Comparison of ENCODE assay signal across 16 cellular contexts in genomic region chr2:143946436-143947385, GRCh38.
DNase-seq lines count a peak whose midpoint lies in the region; TF ChIP-seq lines count a peak whose summit lies in the region.
"Had no signal": no experiment of that assay in that cellular context is flagged by ENCODE, and none has a peak within 500 bp of the region (broad histone marks: within the 10 kb centered on the region; RNA-seq: fewer than 3 reads in every experiment).

No MANE protein-coding gene starts in this region.

- WGBS in spleen, 5 donors = 95 to 98% (median 97%) methylated on average over 18 of the region's 18 CpGs

- peaks cover 57% of the 10 kb centered on the region for H3K4me1 ChIP-seq in skeletal muscle satellite cell (ENCODE audit: control insufficient read depth, insufficient read depth, low read length)
- H3K4me1 ChIP-seq in ascending aorta = no peaks in the 10 kb centered on the region
- no peaks in the 10 kb centered on the region for H3K4me1 ChIP-seq in spleen
- H3K4me1 ChIP-seq: upper lobe of right lung had no signal

- peak overlapping the region; percentile 27 for H3K4me2 ChIP-seq in skeletal muscle satellite cell (ENCODE audit: low read length)

- no peak overlapping the region for H3K27ac ChIP-seq in ascending aorta
- H3K27ac ChIP-seq in spleen = no peak overlapping the region
- H3K27ac ChIP-seq: brain microvascular endothelial cell, upper lobe of right lung had no signal

- H3K9me3 ChIP-seq in skeletal muscle satellite cell (replicated peaks; ENCODE audit: low read length) (no peaks in the 10 kb centered on the region), ascending aorta (no peaks in the 10 kb centered on the region), spleen (no peaks in the 10 kb centered on the region)
- H3K9me3 ChIP-seq: mucosa of descending colon, upper lobe of right lung had no signal

- TF ChIP-seq POLR2A in spleen (IDR thresholded peaks at IDR 0.05) = no peak

- H3K36me3 ChIP-seq in skeletal muscle satellite cell (ENCODE audit: insufficient read depth, low read length) (no peaks in the 10 kb centered on the region), ascending aorta (peaks cover 0 to 15% of the 10 kb centered on the region in 2 donors), spleen (peaks cover 0 to 44% (median 9%) of the 10 kb centered on the region in 6 donors)
- H3K36me3 ChIP-seq: brain microvascular endothelial cell, upper lobe of right lung had no signal

- no peaks in the 10 kb centered on the region for H3K27me3 ChIP-seq in skeletal muscle satellite cell (ENCODE audit: control insufficient read depth, insufficient read depth, low read length)
- H3K27me3 ChIP-seq in ascending aorta = no peaks in the 10 kb centered on the region
- H3K27me3 ChIP-seq in spleen (replicated peaks in 1 of 7) = no peaks in the 10 kb centered on the region
- H3K27me3 ChIP-seq: brain microvascular endothelial cell, upper lobe of right lung had no signal

- intact Hi-C loops in ascending aorta (cut with DNase I) = no loop called here
- intact Hi-C loops in spleen (cut with DNase I; ENCODE audit: low total_unique reads) = no loop called here

- TF ChIP-seq CTCF in ascending aorta (IDR thresholded peaks at IDR 0.05) (no peak), spleen (IDR thresholded peaks at IDR 0.05 in 8 of 11, conservative IDR thresholded peaks at IDR 0.05 in 3 of 11) (no peak)

- DNase-seq in NCI-H2227 treated with DMSO at 0.1 percent for 48 hours (lab: John Stamatoyannopoulos, UW) (peak; percentile 80), NCI-H2227 (lab: John Stamatoyannopoulos, UW; ENCODE audit: unreplicated experiment) (no peak), HCEC 1CT (peak; percentile 90), RKO (ENCODE audit: low spot score) (peak; percentile 84), ascending aorta (ENCODE audit: low spot score in 2 of 2) (no peak), spleen (no peak)
- no peak for DNase-seq in stimulated activated CD4-positive, alpha-beta T cell treated with anti-CD3 and anti-CD28 coated beads, Interleukin-2, amount 100 ng/mL, for 24 hours
- DNase-seq: activated gamma-delta T cell treated with Interleukin-2 at 50 U/mL for 16 hours; brain microvascular endothelial cell; left cardiac atrium; mucosa of descending colon; NCI-H1436 treated with DMSO at 0.1 percent for 48 hours; nucleus accumbens; stimulated activated naive B cell treated with anti-CD40 and anti-IgM and Interleukin-4, amounts not matched to agents 10 μg/mL and 1 μg/mL and 100 μg/mL, for 72 hours; upper lobe of right lung had no signal

- H3K9ac ChIP-seq in skeletal muscle satellite cell (ENCODE audit: low read depth, low read length) = peak overlapping the region; percentile 7

- H3K4me3 ChIP-seq in skeletal muscle satellite cell (ENCODE audit: low read length) (peak overlapping the region; percentile 12), ascending aorta (no peak overlapping the region), spleen (no peak overlapping the region)
- H3K4me3 ChIP-seq: mucosa of descending colon, upper lobe of right lung had no signal

Comparison
In these comparisons a context has a peak if more than half of its experiments do, and no peak if none do; other contexts are left out.
1. DNase-seq: peak in NCI-H2227 treated with DMSO at 0.1 percent for 48 hours (single experiment), HCEC 1CT (single experiment) and RKO (single experiment); none in NCI-H2227 (single experiment), ascending aorta (0 of 2), stimulated activated CD4-positive, alpha-beta T cell treated with anti-CD3 and anti-CD28 coated beads, Interleukin-2, amount 100 ng/mL, for 24 hours (0 of 2) and spleen (single experiment).